Comparison of ENCODE assay signal across 1 cellular context in genomic region chr4:6755088-6755753, GRCh38.
TF ChIP-seq lines count a peak whose summit lies in the region.

No MANE protein-coding gene starts in this region.

TF ChIP-seq in HepG2, 621 proteins besides CTCF, POLR2A, EP300 and RAD21 (continued from another document and continues in another):
- no peak for TF ChIP-seq ZNF136 (CRISPR knock-in tag; IDR thresholded peaks at IDR 0.05; ENCODE audit: low read depth)
- TF ChIP-seq BATF2 (CRISPR knock-in tag; IDR thresholded peaks at IDR 0.05): 0 out of 2 replicates have a peak, but pooled peaks have one; percentile 53
- TF ChIP-seq ZNF124 (CRISPR knock-in tag; IDR thresholded peaks at IDR 0.05): 0 out of 2 replicates have a peak, but pooled peaks have one; percentile 57
- TF ChIP-seq RFX1 (IDR thresholded peaks at IDR 0.05): no peak
- TF ChIP-seq ZNF770 (CRISPR knock-in tag; IDR thresholded peaks at IDR 0.05): peak; percentile 80
- TF ChIP-seq ZNF704 (CRISPR knock-in tag; IDR thresholded peaks at IDR 0.05; ENCODE audit: borderline replicate concordance): peak; percentile 69; the same call in 1 of the 2 replicates
- TF ChIP-seq BRF2 (CRISPR knock-in tag; IDR thresholded peaks at IDR 0.05): 0 out of 2 replicates have a peak, but pooled peaks have one; percentile 44
- no peak for TF ChIP-seq ZFP36 (IDR thresholded peaks at IDR 0.05; ENCODE audit: borderline replicate concordance, low read depth, low read length, partially characterized antibody)
- no peak for TF ChIP-seq FIP1L1 (IDR thresholded peaks at IDR 0.05; ENCODE audit: borderline replicate concordance, insufficient read depth, low read depth, low read length)
- TF ChIP-seq ZBTB39 (CRISPR knock-in tag; IDR thresholded peaks at IDR 0.05): no peak
- no peak for TF ChIP-seq ZNF235 (CRISPR knock-in tag; IDR thresholded peaks at IDR 0.05; ENCODE audit: borderline replicate concordance)
- TF ChIP-seq NR2F1 (CRISPR knock-in tag; IDR thresholded peaks at IDR 0.05): peak; percentile 97 to 99
- peak; percentile 71; the same call in 1 of the 2 replicates for TF ChIP-seq ZNF280B (CRISPR knock-in tag; IDR thresholded peaks at IDR 0.05; ENCODE audit: borderline replicate concordance)
- TF ChIP-seq FUBP1 (CRISPR knock-in tag; IDR thresholded peaks at IDR 0.05; ENCODE audit: borderline replicate concordance): no peak
- TF ChIP-seq ZNF775 (CRISPR knock-in tag; IDR thresholded peaks at IDR 0.05; ENCODE audit: borderline replicate concordance): no peak
- peak; percentile 90; the same call in 1 of the 2 replicates for TF ChIP-seq ZNF431 (CRISPR knock-in tag; IDR thresholded peaks at IDR 0.05; ENCODE audit: borderline replicate concordance, low read depth)
- peak; percentile 24; the same call in 1 of the 2 replicates for TF ChIP-seq ZNF143 (CRISPR knock-in tag; IDR thresholded peaks at IDR 0.05)
- no peak for TF ChIP-seq ZNF737 (CRISPR knock-in tag; IDR thresholded peaks at IDR 0.05; ENCODE audit: borderline replicate concordance)
- TF ChIP-seq GMEB1 (CRISPR knock-in tag; IDR thresholded peaks at IDR 0.05; ENCODE audit: borderline replicate concordance): peak; percentile 64; the same call in 1 of the 2 replicates
- 0 out of 2 replicates have a peak, but pooled peaks have one; percentile 17 for TF ChIP-seq ZNF639 (CRISPR knock-in tag; conservative IDR thresholded peaks at IDR 0.05)
- TF ChIP-seq ZNF550 (CRISPR knock-in tag; IDR thresholded peaks at IDR 0.05; ENCODE audit: borderline replicate concordance): no peak
- no peak for TF ChIP-seq ZKSCAN1 (IDR thresholded peaks at IDR 0.05; ENCODE audit: low read length)
- peak; percentile 42; the same call in 1 of the 2 replicates for TF ChIP-seq ZBTB33 (CRISPR knock-in tag; IDR thresholded peaks at IDR 0.05)
- peak; percentile 86; the same call in 1 of the 2 replicates for TF ChIP-seq ZNF792 (CRISPR knock-in tag; IDR thresholded peaks at IDR 0.05)
- no peak for TF ChIP-seq IKZF4 (CRISPR knock-in tag; IDR thresholded peaks at IDR 0.05; ENCODE audit: borderline replicate concordance, low read depth, not compliant biosample characterization)
- 0 out of 2 replicates have a peak, but pooled peaks have one; percentile 59 for TF ChIP-seq CSRNP1 (CRISPR knock-in tag; IDR thresholded peaks at IDR 0.05)
- no peak for TF ChIP-seq NR0B2 (CRISPR knock-in tag; IDR thresholded peaks at IDR 0.05)
- TF ChIP-seq CBX2 (IDR thresholded peaks at IDR 0.05; ENCODE audit: low read depth, low read length): no peak
- TF ChIP-seq CBX2 (CRISPR knock-in tag; IDR thresholded peaks at IDR 0.05; ENCODE audit: low read depth): no peak
- no peak for TF ChIP-seq FLYWCH1 (CRISPR knock-in tag; IDR thresholded peaks at IDR 0.05)
- peak; percentile 98 for TF ChIP-seq BCL6 (CRISPR knock-in tag; IDR thresholded peaks at IDR 0.05)
- TF ChIP-seq CERS6 (CRISPR knock-in tag; IDR thresholded peaks at IDR 0.05): no peak
- TF ChIP-seq HNF4G (IDR thresholded peaks at IDR 0.05; ENCODE audit: borderline replicate concordance, low read depth, low read length): peak; percentile 81
- TF ChIP-seq HNF4G (CRISPR knock-in tag; IDR thresholded peaks at IDR 0.05; ENCODE audit: borderline replicate concordance, low read depth): peak; percentile 90
- peak; percentile 70 for TF ChIP-seq KMT2B (CRISPR knock-in tag; IDR thresholded peaks at IDR 0.05)
